Comparison of ENCODE assay signal across 2 cellular contexts in genomic region chr7:36784991-36785940, GRCh38.
A peak's percentile ranks its signal among the peaks of the same experiment; 100 is the strongest.
TF ChIP-seq lines count a peak whose summit lies in the region.

No MANE protein-coding gene starts in this region.

TF ChIP-seq in liver, 16 proteins besides CTCF, POLR2A, EP300 and RAD21 (continued from another document):
- TF ChIP-seq GABPA (IDR thresholded peaks at IDR 0.05 in 1 of 2, conservative IDR thresholded peaks at IDR 0.05 in 1 of 2) (no peak), SP1 (IDR thresholded peaks at IDR 0.05) (peak; percentile 8), HNF4A (conservative IDR thresholded peaks at IDR 0.05) (no peak), EGR1 (IDR thresholded peaks at IDR 0.05; ENCODE audit: low read depth in 2 of 2) (peak in 1 of 2 donors; percentile 3)

TF ChIP-seq in HepG2, 621 proteins besides CTCF, POLR2A, EP300 and RAD21 (continued from another document):
- TF ChIP-seq ZNF275 (CRISPR knock-in tag; IDR thresholded peaks at IDR 0.05; ENCODE audit: borderline replicate concordance) = no peak
